ENCODE assay signal across 22 cellular contexts in the genomic region with DNA sequence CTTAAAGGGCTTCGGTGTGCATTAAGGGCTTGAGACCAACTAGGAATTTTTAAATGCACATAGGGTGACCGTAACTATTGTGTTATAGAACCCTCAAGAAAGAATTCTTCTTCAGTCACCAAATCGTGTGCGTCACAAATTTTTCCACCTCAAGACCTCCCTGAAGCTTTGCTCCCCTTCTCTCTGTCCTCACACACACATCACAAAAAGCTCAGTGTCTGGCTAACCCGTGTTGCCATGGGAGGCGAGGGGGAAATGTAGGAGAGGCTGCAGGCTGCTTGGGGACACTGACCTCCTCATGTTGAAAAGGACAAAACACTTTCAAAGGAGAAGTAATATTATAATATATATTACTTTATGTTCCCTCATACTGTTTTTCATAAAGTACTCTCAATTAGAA.
"Had no signal": no experiment of that assay in that cellular context is flagged by ENCODE, and none has a peak within 500 bp of the region (broad histone marks: within the 10 kb centered on the region; RNA-seq: fewer than 3 reads in every experiment).

No MANE protein-coding gene starts in this region.

- H3K9me3 ChIP-seq: breast epithelium, left lung, sigmoid colon, thoracic aorta, upper lobe of left lung had no signal

- H3K4me2 ChIP-seq: smooth muscle cell had no signal

- H3K9me3 Mint-ChIP-seq: activated CD4-positive, alpha-beta memory T cell treated with anti-CD3 and anti-CD28 coated beads, Interleukin-2, amount 10 ng/mL, durations not matched to agents 7 days and 5 days; activated CD4-positive, alpha-beta T cell treated with anti-CD3 and anti-CD28 coated beads, Interleukin-2, amount 10 ng/mL, durations not matched to agents 24 days and 14 days; activated naive CD4-positive, alpha-beta T cell treated with anti-CD3 and anti-CD28 coated beads, Interleukin-2, amount 50 U/mL, for 72 hours; nephron; stimulated activated naive B cell treated with anti-CD40 and anti-IgM and Interleukin-4, amounts not matched to agents 10 μg/mL and 1 μg/mL and 100 μg/mL, for 72 hours had no signal

- H3K36me3 Mint-ChIP-seq: activated naive CD4-positive, alpha-beta T cell treated with anti-CD3 and anti-CD28 coated beads, Interleukin-2, amount 50 U/mL, for 72 hours; stimulated activated naive B cell treated with anti-CD40 and anti-IgM and Interleukin-4, amounts not matched to agents 10 μg/mL and 1 μg/mL and 100 μg/mL, for 72 hours had no signal

- H3K4me3 Mint-ChIP-seq: activated CD4-positive, alpha-beta memory T cell treated with anti-CD3 and anti-CD28 coated beads, Interleukin-2, amount 10 ng/mL, durations not matched to agents 7 days and 5 days; activated CD4-positive, alpha-beta T cell treated with anti-CD3 and anti-CD28 coated beads, Interleukin-2, amount 10 ng/mL, durations not matched to agents 24 days and 14 days; nephron; stimulated activated naive B cell treated with anti-CD40 and anti-IgM and Interleukin-4, amounts not matched to agents 10 μg/mL and 1 μg/mL and 100 μg/mL, for 72 hours had no signal

- H3K27ac Mint-ChIP-seq: activated CD4-positive, alpha-beta memory T cell treated with anti-CD3 and anti-CD28 coated beads, Interleukin-2, amount 10 ng/mL, durations not matched to agents 7 days and 5 days; activated CD4-positive, alpha-beta T cell treated with anti-CD3 and anti-CD28 coated beads, Interleukin-2, amount 10 ng/mL, durations not matched to agents 24 days and 14 days; activated naive CD4-positive, alpha-beta T cell treated with anti-CD3 and anti-CD28 coated beads, Interleukin-2, amount 50 U/mL, for 72 hours; nephron; stimulated activated naive B cell treated with anti-CD40 and anti-IgM and Interleukin-4, amounts not matched to agents 10 μg/mL and 1 μg/mL and 100 μg/mL, for 72 hours had no signal

- H3K4me1 ChIP-seq: breast epithelium, left lung, upper lobe of left lung had no signal

- H3K36me3 ChIP-seq: breast epithelium, left lung, sigmoid colon, thoracic aorta, upper lobe of left lung had no signal

- DNase-seq: activated CD4-positive, alpha-beta memory T cell treated with anti-CD3 and anti-CD28 coated beads, Interleukin-2, amount 10 ng/mL, durations not matched to agents 7 days and 5 days; activated CD4-positive, alpha-beta T cell treated with anti-CD3 and anti-CD28 coated beads, Interleukin-2, amount 10 ng/mL, durations not matched to agents 24 days and 14 days; activated gamma-delta T cell; activated T-cell treated with anti-CD3 and anti-CD28 coated beads for 4 hours; cerebellar nuclear complex; left lung; occipital lobe; sigmoid colon; stimulated activated CD4-positive, alpha-beta T cell treated with anti-CD3 and anti-CD28 coated beads, Interleukin-2, amount 100 ng/mL, for 48 hours; stimulated activated CD8-positive, alpha-beta memory T cell treated with anti-CD3 and anti-CD28 coated beads, Interleukin-4, amount 100 ng/mL, for 48 hours; stimulated activated naive B cell treated with anti-CD40 and anti-IgM and Interleukin-4, amounts not matched to agents 10 μg/mL and 1 μg/mL and 100 μg/mL, for 72 hours; upper lobe of left lung had no signal

- H3K4me3 ChIP-seq: left lung, lung, sigmoid colon, smooth muscle cell, thoracic aorta, upper lobe of left lung had no signal

- H3K27me3 ChIP-seq: breast epithelium, left lung, sigmoid colon, upper lobe of left lung had no signal

- ATAC-seq: activated CD4-positive, CD25-positive, alpha-beta regulatory T cell treated with anti-CD3 and anti-CD28 coated beads, Interleukin-2, amount 50 U/mL, for 24 hours; activated naive CD4-positive, alpha-beta T cell treated with anti-CD3 and anti-CD28 coated beads, Interleukin-2, amount 50 U/mL, for 72 hours; left lung; SK-N-SH treated with all-trans-retinoic acid at 6 μM for 48 hours; stimulated activated naive B cell treated with anti-CD40 and anti-IgM and Interleukin-4, amounts not matched to agents 10 μg/mL and 1 μg/mL and 100 μg/mL, for 72 hours had no signal

- H3K27ac ChIP-seq: coronary artery, left lung, sigmoid colon, thoracic aorta, upper lobe of left lung, VCaP had no signal

- H3K4me1 Mint-ChIP-seq: activated CD4-positive, alpha-beta memory T cell treated with anti-CD3 and anti-CD28 coated beads, Interleukin-2, amount 10 ng/mL, durations not matched to agents 7 days and 5 days; activated CD4-positive, alpha-beta T cell treated with anti-CD3 and anti-CD28 coated beads, Interleukin-2, amount 10 ng/mL, durations not matched to agents 24 days and 14 days; stimulated activated naive B cell treated with anti-CD40 and anti-IgM and Interleukin-4, amounts not matched to agents 10 μg/mL and 1 μg/mL and 100 μg/mL, for 72 hours had no signal
